18 cellular contexts compared by ENCODE assay signal in the genomic region with DNA sequence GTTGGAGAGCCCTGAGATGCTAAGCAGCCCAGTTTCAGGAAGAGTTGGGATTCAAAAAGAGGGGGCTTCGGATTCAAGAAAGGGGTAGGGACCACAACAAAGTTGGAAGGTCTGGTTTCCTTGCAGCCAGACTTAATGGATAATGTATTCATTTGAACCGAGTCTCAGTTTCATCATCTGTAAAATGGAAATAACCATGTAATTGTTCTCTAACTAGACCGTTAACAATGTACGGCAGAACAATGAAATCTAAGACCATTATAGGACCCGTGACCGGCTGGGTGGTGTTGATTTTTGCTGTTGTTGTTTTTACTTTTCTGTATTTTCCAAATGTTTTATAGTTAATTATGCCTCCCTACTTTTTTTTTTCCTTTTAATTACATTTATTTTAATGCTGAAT.
"Had no signal": no experiment of that assay in that cellular context is flagged by ENCODE, and none has a peak within 500 bp of the region (broad histone marks: within the 10 kb centered on the region; RNA-seq: fewer than 3 reads in every experiment).

No MANE protein-coding gene starts in this region.

- DNase-seq: activated CD4-positive, alpha-beta T cell treated with anti-CD3 and anti-CD28 coated beads, Interleukin-2, amount 50 U/mL, for 4 hours; activated naive CD4-positive, alpha-beta T cell; activated T-cell treated with anti-CD3 and anti-CD28 coated beads for 4 hours; aorta; cerebellar nuclear complex; effector CD8-positive, alpha-beta T cell; gastrocnemius medialis; head of caudate nucleus; left lung; midbrain; stimulated activated CD4-positive, alpha-beta T cell treated with anti-CD3 and anti-CD28 coated beads, Interleukin-4, amount 100 ng/mL, for 24 hours; T1000; upper lobe of right lung had no signal

- H3K36me3 ChIP-seq: gastrocnemius medialis, left lung, thoracic aorta, upper lobe of right lung had no signal

- H3K9me3 Mint-ChIP-seq: stimulated activated effector memory CD8-positive, alpha-beta T cell treated with anti-CD3 and anti-CD28 coated beads, Interleukin-12 subunit alpha, Interleukin-12 subunit beta, amount 100 ng/mL, for 72 hours had no signal

- FAIRE-seq: bronchial epithelial cell had no signal

- ATAC-seq: esophagus mucosa; gastrocnemius medialis; left lung; sciatic nerve; stimulated activated effector memory CD8-positive, alpha-beta T cell treated with anti-CD3 and anti-CD28 coated beads, Interleukin-12 subunit alpha, Interleukin-12 subunit beta, amount 100 ng/mL, for 72 hours; upper lobe of right lung had no signal

- H3K27ac ChIP-seq: gastrocnemius medialis, left lung, thoracic aorta, upper lobe of right lung had no signal

- H3K4me3 Mint-ChIP-seq: stimulated activated effector memory CD8-positive, alpha-beta T cell treated with anti-CD3 and anti-CD28 coated beads, Interleukin-12 subunit alpha, Interleukin-12 subunit beta, amount 100 ng/mL, for 72 hours had no signal

- H3K27me3 ChIP-seq: gastrocnemius medialis, left lung, upper lobe of right lung had no signal

- H3K4me3 ChIP-seq: gastrocnemius medialis, left lung, thoracic aorta, upper lobe of right lung had no signal

- H3K36me3 Mint-ChIP-seq: stimulated activated effector memory CD8-positive, alpha-beta T cell treated with anti-CD3 and anti-CD28 coated beads, Interleukin-12 subunit alpha, Interleukin-12 subunit beta, amount 100 ng/mL, for 72 hours had no signal

- H3K9me3 ChIP-seq: gastrocnemius medialis, left lung, thoracic aorta, upper lobe of right lung had no signal
